In genomic region chr1:194442911-194443310, GRCh38 we compare ENCODE assay signal across 25 cellular contexts.
"Had no signal": no experiment of that assay in that cellular context is flagged by ENCODE, and none has a peak within 500 bp of the region (broad histone marks: within the 10 kb centered on the region; RNA-seq: fewer than 3 reads in every experiment).

No MANE protein-coding gene starts in this region.

- DNase-seq: activated CD4-positive, alpha-beta memory T cell treated with anti-CD3 and anti-CD28 coated beads, Interleukin-2, amount 10 ng/mL, durations not matched to agents 7 days and 5 days; activated CD4-positive, alpha-beta T cell treated with anti-CD3 and anti-CD28 coated beads for 1 hour; activated CD4-positive, alpha-beta T cell treated with anti-CD3 and anti-CD28 coated beads, Interleukin-2, amount 10 ng/mL, durations not matched to agents 7 days and 5 days; activated CD8-positive, alpha-beta memory T cell treated with anti-CD3 and anti-CD28 coated beads, Interleukin-2, amount 50 U/mL, for 48 hours; activated naive CD8-positive, alpha-beta T cell treated with anti-CD3 and anti-CD28 coated beads, Interleukin-2, amount 50 U/mL, for 24 hours; activated T-cell treated with anti-CD3 and anti-CD28 coated beads, Interleukin-2, amount 50 U/mL, for 24 hours; cerebellar nuclear complex; endodermal cell; foreskin keratinocyte; heart right ventricle; left ventricle myocardium inferior; naive B cell; nephron progenitor cell; posterior cingulate gyrus; right lobe of liver; stimulated activated CD4-positive, alpha-beta T cell treated with anti-CD3 and anti-CD28 coated beads, Interleukin-2, amount 100 ng/mL, for 48 hours; stimulated activated naive CD8-positive, alpha-beta T cell treated with anti-CD3 and anti-CD28 coated beads, Interleukin-15, Interleukin-2, amounts not matched to agents 100 U/mL and 50 U/mL, for 24 hours; T-helper 17 cell; T1000; uterus had no signal

- H3K27ac ChIP-seq: foreskin keratinocyte, heart right ventricle, left ventricle myocardium inferior, right lobe of liver, uterus had no signal

- H3K9me3 ChIP-seq: right lobe of liver, uterus had no signal

- H3K4me1 ChIP-seq: foreskin keratinocyte, heart right ventricle, left ventricle myocardium inferior, right lobe of liver, uterus had no signal

- ATAC-seq: activated naive CD8-positive, alpha-beta T cell treated with anti-CD3 and anti-CD28 coated beads, Interleukin-2, amount 50 U/mL, for 24 hours; activated T-helper 17 cell treated with anti-CD3 and anti-CD28 coated beads, Interleukin-2, amount 50 U/mL, for 72 hours; esophagus mucosa; foreskin keratinocyte; heart right ventricle; right lobe of liver; SK-N-SH treated with all-trans-retinoic acid at 6 μM for 48 hours; stimulated activated naive CD8-positive, alpha-beta T cell treated with anti-CD3 and anti-CD28 coated beads, Interleukin-15, Interleukin-2, amounts not matched to agents 100 U/mL and 50 U/mL, for 24 hours; T-helper 17 cell; WTC11 had no signal

- H3K4me3 ChIP-seq: heart right ventricle, left ventricle myocardium inferior, lung, right lobe of liver, uterus had no signal

- H3K36me3 ChIP-seq: heart right ventricle, left ventricle myocardium inferior, right lobe of liver, uterus had no signal

- H3K27me3 ChIP-seq: foreskin keratinocyte, heart right ventricle, right lobe of liver, uterus had no signal
